In genomic region chr5:36879274-36880033, GRCh38 we compare ENCODE assay signal across 9 cellular contexts. TPM values are rescaled to one million over a fixed set of nuclear protein-coding genes. Genes with fewer than 3 reads are reported as not detected.
DNase-seq lines count a peak whose midpoint lies in the region; ATAC-seq and TF ChIP-seq lines count a peak whose summit lies in the region.
"Had no signal": no experiment of that assay in that cellular context is flagged by ENCODE, and none has a peak within 500 bp of the region (broad histone marks: within the 10 kb centered on the region; RNA-seq: fewer than 3 reads in every experiment).

No MANE protein-coding gene starts in this region.

- no peak for TF ChIP-seq CTCF in activated CD8-positive, alpha-beta T cell treated with anti-CD3 and anti-CD28 coated beads for 36 hours (IDR thresholded peaks at IDR 0.05)

- ATAC-seq in activated CD8-positive, alpha-beta T cell treated with anti-CD3 and anti-CD28 coated beads for 36 hours, result no peak
- ATAC-seq in stimulated activated naive CD8-positive, alpha-beta T cell treated with anti-CD3 and anti-CD28 coated beads, Interleukin-15, amount 100 ng/mL, for 72 hours, result no peak
- ATAC-seq in GM19455 (IDR thresholded peaks at IDR 0.05; ENCODE audit: unreplicated experiment), result no peak
- ATAC-seq in activated CD4-positive, CD25-positive, alpha-beta regulatory T cell treated with anti-CD3 and anti-CD28 coated beads, Interleukin-2, amount 50 U/mL, for 24 hours, result no peak

- CTCF ChIA-PET in activated CD8-positive, alpha-beta T cell treated with anti-CD3 and anti-CD28 coated beads for 36 hours (lab: Charles Lee), result no interaction called here

- peaks cover 6% of the 10 kb centered on the region for H3K36me3 Mint-ChIP-seq in T-helper 2 cell treated with Interferon-gamma antibody and Interleukin-4, amounts not matched to agents 5 μg/mL and 100 μg/mL, for 36 hours (ENCODE audit: low read depth)
- peaks cover 13% of the 10 kb centered on the region for H3K36me3 Mint-ChIP-seq in activated CD8-positive, alpha-beta T cell treated with anti-CD3 and anti-CD28 coated beads for 36 hours (ENCODE audit: low read depth)

- POLR2A ChIA-PET in activated CD8-positive, alpha-beta T cell treated with anti-CD3 and anti-CD28 coated beads for 36 hours (lab: Charles Lee), result no interaction called here

- H3K36me3 ChIP-seq in iPS-15b (ENCODE audit: control insufficient read depth, insufficient read depth, low read length), result no peaks in the 10 kb centered on the region

- intact Hi-C loops in activated CD8-positive, alpha-beta T cell treated with anti-CD3 and anti-CD28 coated beads for 36 hours (cut with micrococcal nuclease), result no loop called here

- H3K27me3 ChIP-seq in iPS-15b (ENCODE audit: control insufficient read depth, insufficient read depth, low read length), result no peaks in the 10 kb centered on the region

- H3K4me3 Mint-ChIP-seq in T-helper 2 cell treated with Interferon-gamma antibody and Interleukin-4, amounts not matched to agents 5 μg/mL and 100 μg/mL, for 36 hours, result peak overlapping the region; percentile 90
- peak overlapping the region; percentile 90 for H3K4me3 Mint-ChIP-seq in activated CD8-positive, alpha-beta T cell treated with anti-CD3 and anti-CD28 coated beads for 36 hours
- H3K4me3 Mint-ChIP-seq in stimulated activated naive CD8-positive, alpha-beta T cell treated with anti-CD3 and anti-CD28 coated beads, Interleukin-15, amount 100 ng/mL, for 72 hours, result peak overlapping the region; percentile 94 to 98

- H3K9ac ChIP-seq in iPS-15b (ENCODE audit: low read depth, low read length), result peak overlapping the region; percentile 1

- H3K9me3 ChIP-seq in iPS-15b (ENCODE audit: control insufficient read depth, insufficient read depth, low read length), result no peaks in the 10 kb centered on the region

- no peak overlapping the region for H3K27ac Mint-ChIP-seq in T-helper 2 cell treated with Interferon-gamma antibody and Interleukin-4, amounts not matched to agents 5 μg/mL and 100 μg/mL, for 36 hours
- no peak overlapping the region for H3K27ac Mint-ChIP-seq in activated CD8-positive, alpha-beta T cell treated with anti-CD3 and anti-CD28 coated beads for 36 hours
- no peak overlapping the region for H3K27ac Mint-ChIP-seq in stimulated activated naive CD8-positive, alpha-beta T cell treated with anti-CD3 and anti-CD28 coated beads, Interleukin-15, amount 100 ng/mL, for 72 hours

- peak overlapping the region; percentile 98 for H3K4me3 ChIP-seq in iPS-15b (ENCODE audit: low read depth, low read length)

- no peaks in the 10 kb centered on the region for H3K27me3 Mint-ChIP-seq in T-helper 2 cell treated with Interferon-gamma antibody and Interleukin-4, amounts not matched to agents 5 μg/mL and 100 μg/mL, for 36 hours (ENCODE audit: low read depth)
- no peaks in the 10 kb centered on the region for H3K27me3 Mint-ChIP-seq in activated CD8-positive, alpha-beta T cell treated with anti-CD3 and anti-CD28 coated beads for 36 hours
- no peaks in the 10 kb centered on the region for H3K27me3 Mint-ChIP-seq in stimulated activated naive CD8-positive, alpha-beta T cell treated with anti-CD3 and anti-CD28 coated beads, Interleukin-15, amount 100 ng/mL, for 72 hours

- H3K4me1 Mint-ChIP-seq in T-helper 2 cell treated with Interferon-gamma antibody and Interleukin-4, amounts not matched to agents 5 μg/mL and 100 μg/mL, for 36 hours (ENCODE audit: low read depth), result peaks cover 45% of the 10 kb centered on the region
- H3K4me1 Mint-ChIP-seq in activated CD8-positive, alpha-beta T cell treated with anti-CD3 and anti-CD28 coated beads for 36 hours (ENCODE audit: low read depth), result peaks cover 33% of the 10 kb centered on the region
- peaks cover 48% of the 10 kb centered on the region for H3K4me1 Mint-ChIP-seq in stimulated activated naive CD8-positive, alpha-beta T cell treated with anti-CD3 and anti-CD28 coated beads, Interleukin-15, amount 100 ng/mL, for 72 hours

- no peaks in the 10 kb centered on the region for H3K9me3 Mint-ChIP-seq in T-helper 2 cell treated with Interferon-gamma antibody and Interleukin-4, amounts not matched to agents 5 μg/mL and 100 μg/mL, for 36 hours
- H3K9me3 Mint-ChIP-seq in activated CD8-positive, alpha-beta T cell treated with anti-CD3 and anti-CD28 coated beads for 36 hours, result no peaks in the 10 kb centered on the region
- H3K9me3 Mint-ChIP-seq in stimulated activated naive CD8-positive, alpha-beta T cell treated with anti-CD3 and anti-CD28 coated beads, Interleukin-15, amount 100 ng/mL, for 72 hours, result no peaks in the 10 kb centered on the region

- H3K4me1 ChIP-seq in iPS-15b (ENCODE audit: control insufficient read depth, insufficient read depth, low read length), result peaks cover 14% of the 10 kb centered on the region

- no peak for DNase-seq in T-helper 2 cell treated with Interferon-gamma antibody and Interleukin-4, amounts not matched to agents 5 μg/mL and 100 μg/mL, for 36 hours (ENCODE audit: low spot score)
- DNase-seq in T-helper 2 cell (no peak), GM19238 (ENCODE audit: insufficient read length, low spot score) (no peak)
- no peak for DNase-seq in activated CD8-positive, alpha-beta T cell treated with anti-CD3 and anti-CD28 coated beads for 36 hours
- DNase-seq in stimulated activated naive CD8-positive, alpha-beta T cell treated with anti-CD3 and anti-CD28 coated beads, Interleukin-15, amount 100 ng/mL, for 72 hours, result no peak
- DNase-seq: GOT3 had no signal

RNA-seq across cellular contexts. Expression of gene NIPBL, which starts 2.9 kb away (rescaled TPM):
- 10 to 100 TPM; 39.6 to 40.2 TPM for total RNA-seq in activated CD8-positive, alpha-beta T cell treated with anti-CD3 and anti-CD28 coated beads for 36 hours
